ENCODE assay signal across 10 cellular contexts in the genomic region with DNA sequence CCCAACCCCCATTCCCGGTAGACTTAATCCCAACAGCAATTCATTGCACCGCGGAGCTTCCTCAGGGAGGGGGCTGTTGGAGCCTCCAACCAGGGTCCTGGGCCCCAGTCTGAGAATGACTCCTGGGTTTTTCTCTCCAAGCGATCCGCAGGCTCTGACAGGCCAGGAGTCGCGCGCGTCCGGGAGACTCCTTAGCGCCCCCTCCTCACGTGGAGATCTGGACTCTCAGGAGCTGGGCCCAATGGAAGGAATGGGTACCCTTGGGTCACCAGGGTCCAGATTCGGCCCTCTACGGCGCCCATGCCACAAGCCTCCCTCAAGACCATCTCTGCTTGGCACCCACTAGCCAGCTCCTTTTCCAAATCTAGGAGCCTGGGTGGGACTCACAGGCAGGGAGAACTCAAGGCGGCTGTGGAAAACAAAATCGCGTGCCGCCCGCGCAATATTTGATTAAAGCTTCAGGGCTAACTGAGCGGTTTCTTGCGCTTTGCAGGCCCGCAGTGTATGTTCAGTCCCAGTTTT. TPM values are rescaled to one million over a fixed set of nuclear protein-coding genes. Genes with fewer than 3 reads are reported as not detected.
DNase-seq lines count a peak whose midpoint lies in the region; ATAC-seq and TF ChIP-seq lines count a peak whose summit lies in the region.
"Had no signal": no experiment of that assay in that cellular context is flagged by ENCODE, and none has a peak within 500 bp of the region (broad histone marks: within the 10 kb centered on the region; RNA-seq: fewer than 3 reads in every experiment).

No MANE protein-coding gene starts in this region.

- ATAC-seq in stimulated activated effector memory CD8-positive, alpha-beta T cell treated with anti-CD3 and anti-CD28 coated beads, Interleukin-12 subunit alpha, Interleukin-12 subunit beta, amount 100 ng/mL, for 72 hours = no peak
- no peak for ATAC-seq in HG03342 (IDR thresholded peaks at IDR 0.05; ENCODE audit: unreplicated experiment)
- no peak for ATAC-seq in HG03045 (IDR thresholded peaks at IDR 0.05; ENCODE audit: unreplicated experiment)

- H3K27ac Mint-ChIP-seq in stimulated activated effector memory CD8-positive, alpha-beta T cell treated with anti-CD3 and anti-CD28 coated beads, Interleukin-12 subunit alpha, Interleukin-12 subunit beta, amount 100 ng/mL, for 72 hours = no peak overlapping the region
- H3K27ac Mint-ChIP-seq: stimulated activated naive CD8-positive, alpha-beta T cell treated with anti-CD3 and anti-CD28 coated beads, Interleukin-15, Interleukin-2, amounts not matched to agents 100 ng/mL and 50 ng/mL, for 24 hours had no signal

- peaks cover 31% of the 10 kb centered on the region for H3K4me1 Mint-ChIP-seq in stimulated activated effector memory CD8-positive, alpha-beta T cell treated with anti-CD3 and anti-CD28 coated beads, Interleukin-12 subunit alpha, Interleukin-12 subunit beta, amount 100 ng/mL, for 72 hours

- peaks cover 3% of the 10 kb centered on the region for H3K9me3 Mint-ChIP-seq in stimulated activated effector memory CD8-positive, alpha-beta T cell treated with anti-CD3 and anti-CD28 coated beads, Interleukin-12 subunit alpha, Interleukin-12 subunit beta, amount 100 ng/mL, for 72 hours
- H3K9me3 Mint-ChIP-seq: stimulated activated naive CD8-positive, alpha-beta T cell treated with anti-CD3 and anti-CD28 coated beads, Interleukin-15, Interleukin-2, amounts not matched to agents 100 ng/mL and 50 ng/mL, for 24 hours had no signal

- H3K4me3 ChIP-seq in HUES64 (ENCODE audit: low read length) (peak overlapping the region; percentile 36), brain microvascular endothelial cell (ENCODE audit: low read depth, low read length) (peak overlapping the region; percentile 47)

- 2% methylated on average over 24 of the region's 24 CpGs for WGBS in HUES64

- peaks cover 41% of the 10 kb centered on the region for H3K4me1 ChIP-seq in HUES64 (ENCODE audit: insufficient read depth, low read length)

- H3K4me3 Mint-ChIP-seq in stimulated activated effector memory CD8-positive, alpha-beta T cell treated with anti-CD3 and anti-CD28 coated beads, Interleukin-12 subunit alpha, Interleukin-12 subunit beta, amount 100 ng/mL, for 72 hours = peak overlapping the region; percentile 56

- H3K27me3 ChIP-seq in HUES64 (ENCODE audit: insufficient read depth, low read length) (peaks cover 100% of the 10 kb centered on the region), brain microvascular endothelial cell (replicated peaks) (peaks cover 91% of the 10 kb centered on the region)

- H3K9ac ChIP-seq in HUES64 (ENCODE audit: low read depth, low read length) = no peak overlapping the region

- peaks cover 41% of the 10 kb centered on the region for H3K36me3 Mint-ChIP-seq in stimulated activated effector memory CD8-positive, alpha-beta T cell treated with anti-CD3 and anti-CD28 coated beads, Interleukin-12 subunit alpha, Interleukin-12 subunit beta, amount 100 ng/mL, for 72 hours

- H3K27ac ChIP-seq in HUES64 (ENCODE audit: low read depth, low read length) = no peak overlapping the region
- no peak overlapping the region for H3K27ac ChIP-seq in brain microvascular endothelial cell
- H3K27ac ChIP-seq: epithelial cell of prostate had no signal

- TF ChIP-seq CTCF in brain microvascular endothelial cell (IDR thresholded peaks at IDR 0.05; ENCODE audit: low read depth, low read length, missing control alignments) = no peak

- DNase-seq in brain microvascular endothelial cell (no peak), left kidney (ENCODE audit: low read depth, low spot score) (peak; percentile 14)
- peak in 1 of 2 donors; percentile 44 for DNase-seq in stimulated activated effector memory CD8-positive, alpha-beta T cell treated with anti-CD3 and anti-CD28 coated beads, Interleukin-12 subunit alpha, Interleukin-12 subunit beta, amount 100 ng/mL, for 72 hours (ENCODE audit: low spot score in 2 of 2)
- DNase-seq in stimulated activated CD8-positive, alpha-beta memory T cell treated with anti-CD3 and anti-CD28 coated beads, Interleukin-4, amount 100 ng/mL, for 48 hours = no peak
- DNase-seq: occipital lobe had no signal

- H3K9me3 ChIP-seq in HUES64 (ENCODE audit: insufficient read depth, low read depth, low read length) = no peaks in the 10 kb centered on the region

- in situ Hi-C loops in brain microvascular endothelial cell (cut with HindIII; ENCODE audit: low pct_ligation_motif_present, low sequenced_read_pairs) = no loop called here

- H3K36me3 ChIP-seq in HUES64 (ENCODE audit: insufficient read depth, low read length) = no peaks in the 10 kb centered on the region
- H3K36me3 ChIP-seq in brain microvascular endothelial cell (replicated peaks) = no peaks in the 10 kb centered on the region

RNA-seq across cellular contexts. Expression of a gene that starts 7.1 kb away (rescaled TPM):
- 0.55 TPM for polyA plus RNA-seq in HUES64 (2013, experiment 1 of 2)
- 0.82 TPM for polyA plus RNA-seq in HUES64 (2013, experiment 2 of 2)
